In genomic region chr17:11940904-11941303, GRCh38 we compare ENCODE assay signal across 21 cellular contexts. TPM values are rescaled to one million over a fixed set of nuclear protein-coding genes. Genes with fewer than 3 reads are reported as not detected.
DNase-seq lines count a peak whose midpoint lies in the region; TF ChIP-seq lines count a peak whose summit lies in the region.
"Had no signal": no experiment of that assay in that cellular context is flagged by ENCODE, and none has a peak within 500 bp of the region (broad histone marks: within the 10 kb centered on the region; RNA-seq: fewer than 3 reads in every experiment).

No MANE protein-coding gene starts in this region.

- H3K23ac ChIP-seq in mesendoderm (ENCODE audit: low read length) (no peak overlapping the region), trophoblast cell (ENCODE audit: low read length) (no peak overlapping the region)

- no peak overlapping the region for H2AK5ac ChIP-seq in mesendoderm (ENCODE audit: low read length)
- H2AK5ac ChIP-seq in trophoblast cell (ENCODE audit: low read length) = no peak overlapping the region

- no peaks in the 10 kb centered on the region for H3K36me3 ChIP-seq in mesendoderm (ENCODE audit: control insufficient read depth, insufficient read depth, low read length)
- no peaks in the 10 kb centered on the region for H3K36me3 ChIP-seq in trophoblast cell (ENCODE audit: control insufficient read depth in 1 of 2, insufficient read depth in 2 of 2, low read length in 2 of 2)
- no peaks in the 10 kb centered on the region for H3K36me3 ChIP-seq in uterus
- H3K36me3 ChIP-seq: BLaER1 treated with 17β-estradiol and CSF1 and Interleukin-3, amounts not matched to agents 10 nM and 100 nM had no signal

- H3K27ac ChIP-seq in VCaP = peak overlapping the region; percentile 8; the same call in 1 of the 2 replicates
- H3K27ac ChIP-seq in mesendoderm (ENCODE audit: low read depth, low read length) = peak overlapping the region; percentile 23
- H3K27ac ChIP-seq in trophoblast cell (ENCODE audit: low read depth, low read length) = no peak overlapping the region
- no peak overlapping the region for H3K27ac ChIP-seq in uterus
- H3K27ac ChIP-seq: 22Rv1; A549; BLaER1 treated with 17β-estradiol and CSF1 and Interleukin-3, amounts not matched to agents 10 nM and 100 nM; C4-2B had no signal

- intact Hi-C loops in uterus (cut with DNase I; ENCODE audit: low total_unique reads) = no loop called here

- H3K27me3 ChIP-seq in mesendoderm (ENCODE audit: insufficient read depth, low read length, poor library complexity) (no peaks in the 10 kb centered on the region), trophoblast cell (ENCODE audit: insufficient read depth, low read length) (no peaks in the 10 kb centered on the region), uterus (no peaks in the 10 kb centered on the region)
- H3K27me3 ChIP-seq: BLaER1 treated with 17β-estradiol and CSF1 and Interleukin-3, amounts not matched to agents 10 nM and 100 nM had no signal

- H3K9ac ChIP-seq in mesendoderm (ENCODE audit: low read length) (no peak overlapping the region), trophoblast cell (ENCODE audit: low read length) (no peak overlapping the region)
- H3K9ac ChIP-seq: BLaER1 treated with 17β-estradiol and CSF1 and Interleukin-3, amounts not matched to agents 10 nM and 100 nM had no signal

- no peak overlapping the region for H4K91ac ChIP-seq in trophoblast cell (ENCODE audit: low read depth, low read length)

- H4K8ac ChIP-seq in mesendoderm (ENCODE audit: low read depth, low read length) = no peak overlapping the region
- no peak overlapping the region for H4K8ac ChIP-seq in trophoblast cell (ENCODE audit: low read depth, low read length)

- H3K4me2 ChIP-seq in mesendoderm (ENCODE audit: low read length) (no peak overlapping the region), trophoblast cell (ENCODE audit: low read length) (no peak overlapping the region)
- H3K4me2 ChIP-seq: A549; BLaER1 treated with 17β-estradiol and CSF1 and Interleukin-3, amounts not matched to agents 10 nM and 100 nM had no signal

- H4K5ac ChIP-seq in mesendoderm (ENCODE audit: low read length) = no peak overlapping the region

- no peak for TF ChIP-seq CTCF in VCaP (conservative IDR thresholded peaks at IDR 0.05)
- TF ChIP-seq CTCF in uterus (IDR thresholded peaks at IDR 0.05) = no peak

- H3K18ac ChIP-seq in mesendoderm (ENCODE audit: low read length) (no peak overlapping the region), trophoblast cell (ENCODE audit: low read length) (no peak overlapping the region)

- no peak overlapping the region for H3K14ac ChIP-seq in trophoblast cell (ENCODE audit: low read length)

- TF ChIP-seq POLR2A in uterus (IDR thresholded peaks at IDR 0.05) = no peak

- DNase-seq in mesendoderm = peak; percentile 56
- DNase-seq in trophoblast cell = peak; percentile 27 to 72
- no peak for DNase-seq in uterus
- DNase-seq in stimulated activated naive CD4-positive, alpha-beta T cell (lab: John Stamatoyannopoulos, UW) = no peak
- DNase-seq: AML-193; Caco-2; Calu3; CD4-positive, alpha-beta T cell; CD8-positive, alpha-beta T cell; DMS153; DMS53; DMS79; DND-41; EL; GDM1 had no signal

- H3K9me3 ChIP-seq in trophoblast cell (ENCODE audit: insufficient read depth, low read depth, low read length) (no peaks in the 10 kb centered on the region), uterus (no peaks in the 10 kb centered on the region)
- H3K9me3 ChIP-seq: A549; BLaER1 treated with 17β-estradiol and CSF1 and Interleukin-3, amounts not matched to agents 10 nM and 100 nM; Caco-2 had no signal

- no peak overlapping the region for H2AFZ ChIP-seq in trophoblast cell (ENCODE audit: insufficient read depth, low read length, poor library complexity)

- H3K79me1 ChIP-seq in mesendoderm (ENCODE audit: low read length) (no peaks in the 10 kb centered on the region), trophoblast cell (ENCODE audit: low read length) (no peaks in the 10 kb centered on the region)

- no peak overlapping the region for H4K12ac ChIP-seq in trophoblast cell (ENCODE audit: low read depth, low read length)

- H3K4ac ChIP-seq in mesendoderm (ENCODE audit: low read depth, low read length) (no peak overlapping the region), trophoblast cell (ENCODE audit: low read depth, low read length) (no peak overlapping the region)

- H2BK120ac ChIP-seq in mesendoderm (ENCODE audit: low read depth, low read length) (no peak overlapping the region), trophoblast cell (ENCODE audit: insufficient read depth, low read length, poor library complexity) (no peak overlapping the region)

- no peak overlapping the region for H3K4me3 ChIP-seq in mesendoderm (ENCODE audit: low read length)
- no peak overlapping the region for H3K4me3 ChIP-seq in trophoblast cell (ENCODE audit: low read depth, low read length)
- no peak overlapping the region for H3K4me3 ChIP-seq in uterus
- H3K4me3 ChIP-seq: A549; BLaER1 treated with 17β-estradiol and CSF1 and Interleukin-3, amounts not matched to agents 10 nM and 100 nM; GM12878 had no signal

- H3K79me2 ChIP-seq in mesendoderm (ENCODE audit: control insufficient read depth, insufficient read depth, low read length) (no peaks in the 10 kb centered on the region), trophoblast cell (ENCODE audit: control insufficient read depth, insufficient read depth, low read length, poor library complexity) (no peaks in the 10 kb centered on the region)

- H2BK12ac ChIP-seq in trophoblast cell (ENCODE audit: low read length) = no peak overlapping the region

- H3K56ac ChIP-seq in mesendoderm (ENCODE audit: low read length) = peak overlapping the region; percentile 51

- WGBS in mesendoderm (ENCODE audit: extremely low coverage, insufficient coverage, low lambda C conversion rate) = no CpG with 5 or more reads among the region's 2 CpGs
- no CpG with 5 or more reads among the region's 2 CpGs for WGBS in trophoblast cell (ENCODE audit: extremely low coverage, insufficient coverage, insufficient read length)

- no peak overlapping the region for H2BK5ac ChIP-seq in mesendoderm (ENCODE audit: low read length)
- H2BK5ac ChIP-seq in trophoblast cell (ENCODE audit: low read depth, low read length, poor library complexity) = no peak overlapping the region

- H2BK15ac ChIP-seq in mesendoderm (replicated peaks; ENCODE audit: low read depth) = no peak overlapping the region

- H3K4me1 ChIP-seq in mesendoderm (ENCODE audit: control insufficient read depth, low read depth, low read length) = no peaks in the 10 kb centered on the region
- peaks cover 2% of the 10 kb centered on the region in 2 experiments for H3K4me1 ChIP-seq in trophoblast cell (ENCODE audit: control insufficient read depth in 1 of 2, insufficient read depth in 2 of 2, low read length in 2 of 2)
- H3K4me1 ChIP-seq in uterus = no peaks in the 10 kb centered on the region
- H3K4me1 ChIP-seq: BLaER1 treated with 17β-estradiol and CSF1 and Interleukin-3, amounts not matched to agents 10 nM and 100 nM; Caco-2 had no signal

RNA-seq across cellular contexts. Expression of gene ZNF18, which starts 56.4 kb away (rescaled TPM):
- 5.4 TPM for polyA plus RNA-seq in mesendoderm (2013, experiment 1 of 2)
- 5.6 TPM for polyA plus RNA-seq in mesendoderm (2013, experiment 2 of 2)
- polyA plus RNA-seq in trophoblast cell (2013) = 4.4 and 4.8 TPM in 2 replicates
- 10 to 100 TPM in 3 of 4 donors, 1 to 10 TPM in 1; 1.2 to 43.8 (median 16.5) TPM for total RNA-seq in uterus

Comparison
In these comparisons a context has a peak if more than half of its experiments do, and no peak if none do; other contexts are left out.
1. H3K27ac ChIP-seq: peak in VCaP (single experiment) and mesendoderm (single experiment); none in trophoblast cell (single experiment) and uterus (0 of 2).
2. DNase-seq: peak in mesendoderm (single experiment) and trophoblast cell (2 of 2); none in uterus (0 of 2) and stimulated activated naive CD4-positive, alpha-beta T cell (0 of 6).